8 cellular contexts compared by ENCODE assay signal in genomic region chr7:137953692-137954470, GRCh38. TPM values are rescaled to one million over a fixed set of nuclear protein-coding genes. Genes with fewer than 3 reads are reported as not detected.
A peak's percentile ranks its signal among the peaks of the same experiment; 100 is the strongest.
DNase-seq lines count a peak whose midpoint lies in the region; ATAC-seq and TF ChIP-seq lines count a peak whose summit lies in the region.

No MANE protein-coding gene starts in this region.

- intact Hi-C loops in esophagus muscularis mucosa (cut with DNase I) (no loop called here), gastrocnemius medialis (cut with DNase I; ENCODE audit: low total_unique reads) (no loop called here)
- intact Hi-C loops in activated CD8-positive, alpha-beta T cell treated with anti-CD3 and anti-CD28 coated beads for 36 hours (cut with micrococcal nuclease): no loop called here

- peaks cover 10% of the 10 kb centered on the region for H3K36me3 Mint-ChIP-seq in activated CD8-positive, alpha-beta T cell treated with anti-CD3 and anti-CD28 coated beads for 36 hours (ENCODE audit: low read depth)

- H3K27ac Mint-ChIP-seq in activated CD8-positive, alpha-beta T cell treated with anti-CD3 and anti-CD28 coated beads for 36 hours: no peak overlapping the region

- H3K4me3 ChIP-seq in NT2/D1 (ENCODE audit: insufficient read length, low read depth) (no peak overlapping the region), esophagus muscularis mucosa (no peak overlapping the region), gastrocnemius medialis (no peak overlapping the region)

- H3K4me1 Mint-ChIP-seq in activated CD8-positive, alpha-beta T cell treated with anti-CD3 and anti-CD28 coated beads for 36 hours (ENCODE audit: low read depth): peaks cover 9% of the 10 kb centered on the region

- no peak overlapping the region for H3K9ac ChIP-seq in NT2/D1 (ENCODE audit: insufficient read length, low read depth)

- no peak for TF ChIP-seq EP300 in esophagus muscularis mucosa (IDR thresholded peaks at IDR 0.05)

- H3K36me3 ChIP-seq in NT2/D1 (ENCODE audit: insufficient read depth, insufficient read length, low read length) (peaks cover 4% of the 10 kb centered on the region), esophagus muscularis mucosa (no peaks in the 10 kb centered on the region), gastrocnemius medialis (no peaks in the 10 kb centered on the region)

- 29% methylated on average over 6 of the region's 6 CpGs for WGBS in esophagus muscularis mucosa

- DNase-seq in DMS 273 (lab: John Stamatoyannopoulos, UW; ENCODE audit: unreplicated experiment) (peak; percentile 67), DMS 273 treated with DMSO at 0.1 percent for 48 hours (lab: John Stamatoyannopoulos, UW) (no peak), NT2/D1 (ENCODE audit: low read depth, low spot score) (peak; percentile 74), esophagus muscularis mucosa (ENCODE audit: extremely low spot score) (no peak), gastrocnemius medialis (no peak), NK-92 (lab: John Stamatoyannopoulos, UW; ENCODE audit: unreplicated experiment) (no peak)
- no peak for DNase-seq in activated CD8-positive, alpha-beta T cell treated with anti-CD3 and anti-CD28 coated beads for 36 hours

- peak overlapping the region; percentile 81 to 85 (median 82) for H3K27ac ChIP-seq in esophagus muscularis mucosa (replicated peaks in 1 of 4)
- H3K27ac ChIP-seq in gastrocnemius medialis: peak overlapping the region in 1 of 4 donors; percentile 3

- TF ChIP-seq POLR2A in esophagus muscularis mucosa (IDR thresholded peaks at IDR 0.05; ENCODE audit: low read depth): no peak
- no peak for TF ChIP-seq POLR2A in gastrocnemius medialis (IDR thresholded peaks at IDR 0.05)

- CTCF ChIA-PET in activated CD8-positive, alpha-beta T cell treated with anti-CD3 and anti-CD28 coated beads for 36 hours (lab: Charles Lee): interaction anchor here (1.1 kb wide), 1 partner anchor 50 kb away, joined by 5 read pairs; no protein-coding TSS in a partner anchor

- TF ChIP-seq CTCF in esophagus muscularis mucosa (IDR thresholded peaks at IDR 0.05) (no peak), gastrocnemius medialis (IDR thresholded peaks at IDR 0.05 in 4 of 5, conservative IDR thresholded peaks at IDR 0.05 in 1 of 5) (no peak)
- no peak for TF ChIP-seq CTCF in activated CD8-positive, alpha-beta T cell treated with anti-CD3 and anti-CD28 coated beads for 36 hours (IDR thresholded peaks at IDR 0.05)

- H3K27me3 Mint-ChIP-seq in activated CD8-positive, alpha-beta T cell treated with anti-CD3 and anti-CD28 coated beads for 36 hours: no peaks in the 10 kb centered on the region

- ATAC-seq in gastrocnemius medialis (peak; percentile 29 to 32), HG03565 (IDR thresholded peaks at IDR 0.05; ENCODE audit: unreplicated experiment) (no peak)
- ATAC-seq in activated CD8-positive, alpha-beta T cell treated with anti-CD3 and anti-CD28 coated beads for 36 hours: no peak

- no peaks in the 10 kb centered on the region for H3K9me3 Mint-ChIP-seq in activated CD8-positive, alpha-beta T cell treated with anti-CD3 and anti-CD28 coated beads for 36 hours

- POLR2A ChIA-PET in activated CD8-positive, alpha-beta T cell treated with anti-CD3 and anti-CD28 coated beads for 36 hours (lab: Charles Lee): no interaction called here

- H3K4me1 ChIP-seq in NT2/D1 (ENCODE audit: insufficient read depth, insufficient read length): peaks cover 2% of the 10 kb centered on the region
- H3K4me1 ChIP-seq in esophagus muscularis mucosa: peaks cover 28 to 85% (median 75%) of the 10 kb centered on the region in 4 donors
- H3K4me1 ChIP-seq in gastrocnemius medialis: peaks cover 32 to 49% of the 10 kb centered on the region in 2 donors

- H3K27me3 ChIP-seq in NT2/D1 (ENCODE audit: insufficient read depth, insufficient read length) (no peaks in the 10 kb centered on the region), esophagus muscularis mucosa (no peaks in the 10 kb centered on the region), gastrocnemius medialis (no peaks in the 10 kb centered on the region)

- in situ Hi-C loops in gastrocnemius medialis (cut with MboI; ENCODE audit: low sequenced_read_pairs in 4 of 4): no loop called here

- H3K9me3 ChIP-seq in NT2/D1 (ENCODE audit: insufficient read depth, low read length): no peaks in the 10 kb centered on the region
- no peaks in the 10 kb centered on the region for H3K9me3 ChIP-seq in esophagus muscularis mucosa
- no peaks in the 10 kb centered on the region for H3K9me3 ChIP-seq in gastrocnemius medialis

- H3K4me3 Mint-ChIP-seq in activated CD8-positive, alpha-beta T cell treated with anti-CD3 and anti-CD28 coated beads for 36 hours: no peak overlapping the region

RNA-seq across cellular contexts. Expression of gene CREB3L2, which starts 48.0 kb away (rescaled TPM):
- 10 to 100 TPM; 29.2 to 43.4 (median 37.1) TPM for total RNA-seq in esophagus muscularis mucosa
- total RNA-seq in gastrocnemius medialis: 10 to 100 TPM in 1 of 4 donors, 1 to 10 TPM in 3; 2.8 to 12.0 (median 5.4) TPM
- 10 to 100 TPM; 21.0 to 24.4 TPM for total RNA-seq in activated CD8-positive, alpha-beta T cell treated with anti-CD3 and anti-CD28 coated beads for 36 hours

Comparison
In these comparisons a context has a peak if more than half of its experiments do, and no peak if none do; other contexts are left out.
1. DNase-seq: peak in DMS 273 (single experiment) and NT2/D1 (single experiment); none in DMS 273 treated with DMSO at 0.1 percent for 48 hours (single experiment), esophagus muscularis mucosa (single experiment), gastrocnemius medialis (0 of 2), activated CD8-positive, alpha-beta T cell treated with anti-CD3 and anti-CD28 coated beads for 36 hours (single experiment) and NK-92 (single experiment).
2. ATAC-seq: peak in gastrocnemius medialis (2 of 2); none in activated CD8-positive, alpha-beta T cell treated with anti-CD3 and anti-CD28 coated beads for 36 hours (single experiment) and HG03565 (single experiment).